In genomic region chr2:26345554-26346453, GRCh38 we compare ENCODE assay signal across 1 cellular context.
TF ChIP-seq lines count a peak whose summit lies in the region.

TSS of gene SELENOI (plus strand) at chr2:26346143. CDS start at chr2:26346233, 90 bp downstream.

TF ChIP-seq in K562, 482 proteins besides CTCF, POLR2A, EP300 and RAD21 (continued from another document and continues in another):
- no peak for TF ChIP-seq ATF2 (CRISPR knock-in tag; IDR thresholded peaks at IDR 0.05)
- TF ChIP-seq NFYB (IDR thresholded peaks at IDR 0.05; ENCODE audit: extremely low read depth, insufficient read length), result peak; percentile 75
- TF ChIP-seq, protein P1, sequence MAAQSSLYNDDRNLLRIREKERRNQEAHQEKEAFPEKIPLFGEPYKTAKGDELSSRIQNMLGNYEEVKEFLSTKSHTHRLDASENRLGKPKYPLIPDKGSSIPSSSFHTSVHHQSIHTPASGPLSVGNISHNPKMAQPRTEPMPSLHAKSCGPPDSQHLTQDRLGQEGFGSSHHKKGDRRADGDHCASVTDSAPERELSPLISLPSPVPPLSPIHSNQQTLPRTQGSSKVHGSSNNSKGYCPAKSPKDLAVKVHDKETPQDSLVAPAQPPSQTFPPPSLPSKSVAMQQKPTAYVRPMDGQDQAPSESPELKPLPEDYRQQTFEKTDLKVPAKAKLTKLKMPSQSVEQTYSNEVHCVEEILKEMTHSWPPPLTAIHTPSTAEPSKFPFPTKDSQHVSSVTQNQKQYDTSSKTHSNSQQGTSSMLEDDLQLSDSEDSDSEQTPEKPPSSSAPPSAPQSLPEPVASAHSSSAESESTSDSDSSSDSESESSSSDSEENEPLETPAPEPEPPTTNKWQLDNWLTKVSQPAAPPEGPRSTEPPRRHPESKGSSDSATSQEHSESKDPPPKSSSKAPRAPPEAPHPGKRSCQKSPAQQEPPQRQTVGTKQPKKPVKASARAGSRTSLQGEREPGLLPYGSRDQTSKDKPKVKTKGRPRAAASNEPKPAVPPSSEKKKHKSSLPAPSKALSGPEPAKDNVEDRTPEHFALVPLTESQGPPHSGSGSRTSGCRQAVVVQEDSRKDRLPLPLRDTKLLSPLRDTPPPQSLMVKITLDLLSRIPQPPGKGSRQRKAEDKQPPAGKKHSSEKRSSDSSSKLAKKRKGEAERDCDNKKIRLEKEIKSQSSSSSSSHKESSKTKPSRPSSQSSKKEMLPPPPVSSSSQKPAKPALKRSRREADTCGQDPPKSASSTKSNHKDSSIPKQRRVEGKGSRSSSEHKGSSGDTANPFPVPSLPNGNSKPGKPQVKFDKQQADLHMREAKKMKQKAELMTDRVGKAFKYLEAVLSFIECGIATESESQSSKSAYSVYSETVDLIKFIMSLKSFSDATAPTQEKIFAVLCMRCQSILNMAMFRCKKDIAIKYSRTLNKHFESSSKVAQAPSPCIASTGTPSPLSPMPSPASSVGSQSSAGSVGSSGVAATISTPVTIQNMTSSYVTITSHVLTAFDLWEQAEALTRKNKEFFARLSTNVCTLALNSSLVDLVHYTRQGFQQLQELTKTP (IDR thresholded peaks at IDR 0.05; ENCODE audit: low read depth in 1 of 2, partially characterized antibody in 2 of 2), result peak; percentile 82 to 94
- 0 out of 2 replicates have a peak, but pooled peaks have one; percentile 34 for TF ChIP-seq HMGXB4 (CRISPR knock-in tag; IDR thresholded peaks at IDR 0.05)
- TF ChIP-seq, protein P2, sequence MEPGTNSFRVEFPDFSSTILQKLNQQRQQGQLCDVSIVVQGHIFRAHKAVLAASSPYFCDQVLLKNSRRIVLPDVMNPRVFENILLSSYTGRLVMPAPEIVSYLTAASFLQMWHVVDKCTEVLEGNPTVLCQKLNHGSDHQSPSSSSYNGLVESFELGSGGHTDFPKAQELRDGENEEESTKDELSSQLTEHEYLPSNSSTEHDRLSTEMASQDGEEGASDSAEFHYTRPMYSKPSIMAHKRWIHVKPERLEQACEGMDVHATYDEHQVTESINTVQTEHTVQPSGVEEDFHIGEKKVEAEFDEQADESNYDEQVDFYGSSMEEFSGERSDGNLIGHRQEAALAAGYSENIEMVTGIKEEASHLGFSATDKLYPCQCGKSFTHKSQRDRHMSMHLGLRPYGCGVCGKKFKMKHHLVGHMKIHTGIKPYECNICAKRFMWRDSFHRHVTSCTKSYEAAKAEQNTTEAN (CRISPR knock-in tag; IDR thresholded peaks at IDR 0.05), result no peak
- no peak for TF ChIP-seq U2AF1 (optimal IDR thresholded peaks at IDR 0.05; ENCODE audit: low read depth, low read length)
- peak; percentile 56 for TF ChIP-seq TEAD4 (IDR thresholded peaks at IDR 0.05; ENCODE audit: low read length)
- no peak for TF ChIP-seq TEAD4 (CRISPR knock-in tag; IDR thresholded peaks at IDR 0.05; ENCODE audit: borderline replicate concordance)
- TF ChIP-seq RBM25 (IDR thresholded peaks at IDR 0.05; ENCODE audit: low read depth, low read length, severe bottlenecking), result peak; percentile 66
- TF ChIP-seq, protein P3, sequence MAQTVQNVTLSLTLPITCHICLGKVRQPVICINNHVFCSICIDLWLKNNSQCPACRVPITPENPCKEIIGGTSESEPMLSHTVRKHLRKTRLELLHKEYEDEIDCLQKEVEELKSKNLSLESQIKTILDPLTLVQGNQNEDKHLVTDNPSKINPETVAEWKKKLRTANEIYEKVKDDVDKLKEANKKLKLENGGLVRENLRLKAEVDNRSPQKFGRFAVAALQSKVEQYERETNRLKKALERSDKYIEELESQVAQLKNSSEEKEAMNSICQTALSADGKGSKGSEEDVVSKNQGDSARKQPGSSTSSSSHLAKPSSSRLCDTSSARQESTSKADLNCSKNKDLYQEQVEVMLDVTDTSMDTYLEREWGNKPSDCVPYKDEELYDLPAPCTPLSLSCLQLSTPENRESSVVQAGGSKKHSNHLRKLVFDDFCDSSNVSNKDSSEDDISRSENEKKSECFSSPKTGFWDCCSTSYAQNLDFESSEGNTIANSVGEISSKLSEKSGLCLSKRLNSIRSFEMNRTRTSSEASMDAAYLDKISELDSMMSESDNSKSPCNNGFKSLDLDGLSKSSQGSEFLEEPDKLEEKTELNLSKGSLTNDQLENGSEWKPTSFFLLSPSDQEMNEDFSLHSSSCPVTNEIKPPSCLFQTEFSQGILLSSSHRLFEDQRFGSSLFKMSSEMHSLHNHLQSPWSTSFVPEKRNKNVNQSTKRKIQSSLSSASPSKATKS (CRISPR knock-in tag; IDR thresholded peaks at IDR 0.05), result 0 out of 2 replicates have a peak, but pooled peaks have one; percentile 21
- TF ChIP-seq, protein P4, sequence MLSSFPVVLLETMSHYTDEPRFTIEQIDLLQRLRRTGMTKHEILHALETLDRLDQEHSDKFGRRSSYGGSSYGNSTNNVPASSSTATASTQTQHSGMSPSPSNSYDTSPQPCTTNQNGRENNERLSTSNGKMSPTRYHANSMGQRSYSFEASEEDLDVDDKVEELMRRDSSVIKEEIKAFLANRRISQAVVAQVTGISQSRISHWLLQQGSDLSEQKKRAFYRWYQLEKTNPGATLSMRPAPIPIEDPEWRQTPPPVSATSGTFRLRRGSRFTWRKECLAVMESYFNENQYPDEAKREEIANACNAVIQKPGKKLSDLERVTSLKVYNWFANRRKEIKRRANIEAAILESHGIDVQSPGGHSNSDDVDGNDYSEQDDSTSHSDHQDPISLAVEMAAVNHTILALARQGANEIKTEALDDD (IDR thresholded peaks at IDR 0.05), result peak; percentile 74; the same call in 1 of the 2 replicates
- peak; percentile 64; the same call in 1 of the 2 replicates for TF ChIP-seq ZBTB1 (CRISPR knock-in tag; IDR thresholded peaks at IDR 0.05; ENCODE audit: borderline replicate concordance, low read depth)
- TF ChIP-seq, protein P5, sequence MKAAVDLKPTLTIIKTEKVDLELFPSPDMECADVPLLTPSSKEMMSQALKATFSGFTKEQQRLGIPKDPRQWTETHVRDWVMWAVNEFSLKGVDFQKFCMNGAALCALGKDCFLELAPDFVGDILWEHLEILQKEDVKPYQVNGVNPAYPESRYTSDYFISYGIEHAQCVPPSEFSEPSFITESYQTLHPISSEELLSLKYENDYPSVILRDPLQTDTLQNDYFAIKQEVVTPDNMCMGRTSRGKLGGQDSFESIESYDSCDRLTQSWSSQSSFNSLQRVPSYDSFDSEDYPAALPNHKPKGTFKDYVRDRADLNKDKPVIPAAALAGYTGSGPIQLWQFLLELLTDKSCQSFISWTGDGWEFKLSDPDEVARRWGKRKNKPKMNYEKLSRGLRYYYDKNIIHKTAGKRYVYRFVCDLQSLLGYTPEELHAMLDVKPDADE (conservative IDR thresholded peaks at IDR 0.05; ENCODE audit: control insufficient read depth, low read depth, low read length), result no peak; the same call in 1 of the 2 replicates
- peak in 1 of 2 experiments; percentile 74; a peak in 1 of 4 replicates for TF ChIP-seq KDM4B (IDR thresholded peaks at IDR 0.05; ENCODE audit: borderline replicate concordance in 2 of 2, low read depth in 1 of 2)
- TF ChIP-seq, protein P6, sequence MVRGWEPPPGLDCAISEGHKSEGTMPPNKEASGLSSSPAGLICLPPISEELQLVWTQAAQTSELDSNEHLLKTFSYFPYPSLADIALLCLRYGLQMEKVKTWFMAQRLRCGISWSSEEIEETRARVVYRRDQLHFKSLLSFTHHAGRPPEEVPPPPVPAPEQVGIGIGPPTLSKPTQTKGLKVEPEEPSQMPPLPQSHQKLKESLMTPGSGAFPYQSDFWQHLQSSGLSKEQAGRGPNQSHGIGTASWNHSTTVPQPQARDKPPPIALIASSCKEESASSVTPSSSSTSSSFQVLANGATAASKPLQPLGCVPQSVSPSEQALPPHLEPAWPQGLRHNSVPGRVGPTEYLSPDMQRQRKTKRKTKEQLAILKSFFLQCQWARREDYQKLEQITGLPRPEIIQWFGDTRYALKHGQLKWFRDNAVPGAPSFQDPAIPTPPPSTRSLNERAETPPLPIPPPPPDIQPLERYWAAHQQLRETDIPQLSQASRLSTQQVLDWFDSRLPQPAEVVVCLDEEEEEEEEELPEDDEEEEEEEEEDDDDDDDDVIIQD (CRISPR knock-in tag; IDR thresholded peaks at IDR 0.05), result no peak
- TF ChIP-seq ZNF134 (CRISPR knock-in tag; conservative IDR thresholded peaks at IDR 0.05), result 0 out of 2 replicates have a peak, but pooled peaks have one; percentile 3
- TF ChIP-seq ESRRA (IDR thresholded peaks at IDR 0.05; ENCODE audit: borderline replicate concordance, low read depth), result 0 out of 2 replicates have a peak, but pooled peaks have one; percentile 50
- peak in 2 of 3 experiments; percentile 31 to 70 for TF ChIP-seq YY1 (IDR thresholded peaks at IDR 0.05; ENCODE audit: borderline replicate concordance in 1 of 3, control insufficient read depth in 1 of 3, extremely low read depth in 1 of 3, insufficient read depth in 3 of 3, insufficient read length in 1 of 3, insufficient replicate concordance in 2 of 3, low read depth in 1 of 3, low read length in 2 of 3)
- TF ChIP-seq ZNF780A (CRISPR knock-in tag; IDR thresholded peaks at IDR 0.05), result no peak
- TF ChIP-seq TOE1 (IDR thresholded peaks at IDR 0.05; ENCODE audit: borderline replicate concordance), result 0 out of 2 replicates have a peak, but pooled peaks have one; percentile 21
- TF ChIP-seq TOE1 (CRISPR knock-in tag; IDR thresholded peaks at IDR 0.05; ENCODE audit: borderline replicate concordance, low read depth), result no peak
- TF ChIP-seq THAP7 (CRISPR knock-in tag; IDR thresholded peaks at IDR 0.05), result no peak
- TF ChIP-seq FOXA1 (IDR thresholded peaks at IDR 0.05; ENCODE audit: borderline replicate concordance), result no peak
- TF ChIP-seq EGR1 (conservative IDR thresholded peaks at IDR 0.05), result peak; percentile 66
- no peak for TF ChIP-seq DACH1 (IDR thresholded peaks at IDR 0.05; ENCODE audit: partially characterized antibody)
- TF ChIP-seq HNRNPK (IDR thresholded peaks at IDR 0.05; ENCODE audit: low read depth, low read length, poor library complexity, severe bottlenecking), result no peak
- TF ChIP-seq GTF2F1 (IDR thresholded peaks at IDR 0.05; ENCODE audit: low read depth, low read length), result peak; percentile 27; the same call in 1 of the 2 replicates
- peak; percentile 87 for TF ChIP-seq NFRKB (IDR thresholded peaks at IDR 0.05; ENCODE audit: low read depth)
- 0 out of 2 replicates have a peak, but pooled peaks have one; percentile 55 for TF ChIP-seq ELF4 (CRISPR knock-in tag; IDR thresholded peaks at IDR 0.05)
- 0 out of 2 replicates have a peak, but pooled peaks have one; percentile 32 for TF ChIP-seq NBN (IDR thresholded peaks at IDR 0.05; ENCODE audit: low read depth)
- no peak; the same call in 1 of the 2 replicates for TF ChIP-seq ETV5 (CRISPR knock-in tag; IDR thresholded peaks at IDR 0.05; ENCODE audit: low read depth)
- TF ChIP-seq CBX2 (IDR thresholded peaks at IDR 0.05; ENCODE audit: insufficient read depth, low read length, poor library complexity, severe bottlenecking), result no peak
- TF ChIP-seq SMAD3 (CRISPR knock-in tag; conservative IDR thresholded peaks at IDR 0.05), result 0 out of 2 replicates have a peak, but pooled peaks have one; percentile 5
- 0 out of 2 replicates have a peak, but pooled peaks have one; percentile 47 for TF ChIP-seq ZHX1 (conservative IDR thresholded peaks at IDR 0.05; ENCODE audit: low read length)
- TF ChIP-seq, protein P7, sequence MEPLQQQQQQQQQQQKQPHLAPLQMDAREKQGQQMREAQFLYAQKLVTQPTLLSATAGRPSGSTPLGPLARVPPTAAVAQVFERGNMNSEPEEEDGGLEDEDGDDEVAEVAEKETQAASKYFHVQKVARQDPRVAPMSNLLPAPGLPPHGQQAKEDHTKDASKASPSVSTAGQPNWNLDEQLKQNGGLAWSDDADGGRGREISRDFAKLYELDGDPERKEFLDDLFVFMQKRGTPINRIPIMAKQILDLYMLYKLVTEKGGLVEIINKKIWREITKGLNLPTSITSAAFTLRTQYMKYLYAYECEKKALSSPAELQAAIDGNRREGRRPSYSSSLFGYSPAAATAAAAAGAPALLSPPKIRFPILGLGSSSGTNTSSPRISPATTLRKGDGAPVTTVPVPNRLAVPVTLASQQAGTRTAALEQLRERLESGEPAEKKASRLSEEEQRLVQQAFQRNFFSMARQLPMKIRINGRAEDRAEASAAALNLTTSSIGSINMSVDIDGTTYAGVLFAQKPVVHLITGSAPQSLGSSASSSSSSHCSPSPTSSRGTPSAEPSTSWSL (CRISPR knock-in tag; IDR thresholded peaks at IDR 0.05; ENCODE audit: borderline replicate concordance), result peak; percentile 46; the same call in 1 of the 2 replicates
